8 cellular contexts compared by ENCODE assay signal in the genomic region with DNA sequence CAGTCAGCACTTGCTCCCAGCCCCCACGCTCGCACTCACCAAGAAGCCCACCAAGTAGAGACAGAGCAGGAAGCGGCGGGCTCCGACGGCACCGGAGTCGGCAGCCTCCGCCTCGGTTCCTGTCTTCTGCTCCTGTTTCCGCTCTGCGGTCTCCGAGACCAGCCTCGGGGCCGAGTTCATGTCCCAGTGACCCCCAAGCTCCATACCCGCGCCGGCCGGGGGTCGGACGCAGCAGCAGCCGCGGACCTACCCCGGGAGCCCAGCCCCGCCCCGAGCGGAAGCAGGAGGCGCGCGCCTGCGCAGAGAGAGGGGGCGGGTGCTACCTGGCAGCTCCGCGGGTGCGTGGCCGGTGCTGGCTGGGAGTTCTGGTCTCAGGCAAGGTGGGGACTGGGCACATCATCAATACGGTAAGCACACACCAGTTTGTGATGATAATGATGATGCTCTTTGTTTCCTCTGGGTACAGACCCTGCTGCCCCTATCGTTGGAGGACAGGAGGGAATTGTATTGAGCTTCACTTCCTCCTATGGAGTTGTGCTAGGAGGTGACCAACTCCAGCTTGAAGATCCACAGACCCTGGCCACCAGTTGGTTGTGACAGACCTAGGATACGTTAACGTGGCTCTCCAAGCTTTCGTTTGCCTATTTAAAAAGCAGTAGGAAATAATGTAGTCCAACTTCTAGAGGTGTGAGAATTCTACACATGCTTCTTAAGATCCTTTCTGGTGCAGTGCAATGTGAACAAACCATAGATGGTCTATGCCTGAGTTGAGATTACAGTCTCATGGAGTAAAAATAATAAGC. TPM values are rescaled to one million over a fixed set of nuclear protein-coding genes. Genes with fewer than 3 reads are reported as not detected.
A peak's percentile ranks its signal among the peaks of the same experiment; 100 is the strongest.
DNase-seq lines count a peak whose midpoint lies in the region; ATAC-seq and TF ChIP-seq lines count a peak whose summit lies in the region.

No MANE protein-coding gene starts in this region.

- peak; percentile 16 for TF ChIP-seq CTCF in epithelial cell of proximal tubule (conservative IDR thresholded peaks at IDR 0.05; ENCODE audit: low read depth, low read length)

- ATAC-seq in GM19372 (IDR thresholded peaks at IDR 0.05; ENCODE audit: low read depth, unreplicated experiment) (peak; percentile 87), HG03469 (IDR thresholded peaks at IDR 0.05; ENCODE audit: unreplicated experiment) (peak; percentile 73)

- peak overlapping the region; percentile 92 for H3K4me3 ChIP-seq in epithelial cell of proximal tubule (ENCODE audit: low read depth, low read length)

- DNase-seq in COLO668 (lab: John Stamatoyannopoulos, UW; ENCODE audit: unreplicated experiment) (peak; percentile 90), NOMO-1 treated with dmso at 0.1 percent for 144 hours (lab: John Stamatoyannopoulos, UW; ENCODE audit: unreplicated experiment) (peak; percentile 44), epithelial cell of proximal tubule (ENCODE audit: low read depth) (no peak), mucosa of gallbladder (ENCODE audit: low spot score) (peak; percentile 80)
- peak; percentile 93 for DNase-seq in activated CD8-positive, alpha-beta memory T cell treated with anti-CD3 and anti-CD28 coated beads, Interleukin-2, amount 50 U/mL, for 48 hours
- peak; percentile 63 to 69 for DNase-seq in stimulated activated CD8-positive, alpha-beta memory T cell treated with anti-CD3 and anti-CD28 coated beads, Interleukin-4, amount 100 ng/mL, for 4 hours (ENCODE audit: low read depth in 2 of 2, low spot score in 1 of 2)

RNA-seq across cellular contexts. Expression of a gene that starts 25.0 kb away (rescaled TPM):
- total RNA-seq in epithelial cell of proximal tubule, result 3.5 and 4.2 TPM in 2 replicates
- 4.9 TPM for total RNA-seq in mucosa of gallbladder
